In genomic region chr17:48056879-48057278, GRCh38 we compare ENCODE assay signal across 14 cellular contexts. TPM values are rescaled to one million over a fixed set of nuclear protein-coding genes. Genes with fewer than 3 reads are reported as not detected.
DNase-seq lines count a peak whose midpoint lies in the region; FAIRE-seq and TF ChIP-seq lines count a peak whose summit lies in the region.
"Had no signal": no experiment of that assay in that cellular context is flagged by ENCODE, and none has a peak within 500 bp of the region (broad histone marks: within the 10 kb centered on the region; RNA-seq: fewer than 3 reads in every experiment).

No MANE protein-coding gene starts in this region.

- H3K9me3 Mint-ChIP-seq in activated CD4-positive, alpha-beta memory T cell treated with anti-CD3 and anti-CD28 coated beads for 36 hours = no peaks in the 10 kb centered on the region

- no peak for DNase-seq in activated CD4-positive, alpha-beta memory T cell treated with anti-CD3 and anti-CD28 coated beads for 36 hours
- no peak for DNase-seq in kidney
- DNase-seq in NCI-H510A (lab: John Stamatoyannopoulos, UW) = no peak
- no peak for DNase-seq in NCI-H2029 treated with DMSO at 0.1 percent for 48 hours (lab: John Stamatoyannopoulos, UW)
- DNase-seq in NCI-H526 (lab: John Stamatoyannopoulos, UW) = no peak
- DNase-seq: dermis blood vessel endothelial cell, KBM-7, NCI-H2081 treated with DMSO at 0.1 percent for 48 hours, substantia nigra, SW 1271 had no signal

- H3K36me3 Mint-ChIP-seq in activated CD4-positive, alpha-beta memory T cell treated with anti-CD3 and anti-CD28 coated beads for 36 hours = peaks cover 71% of the 10 kb centered on the region

- H3K9me2 ChIP-seq in DOHH2 (replicated peaks; ENCODE audit: control insufficient read depth, low read length) = no peaks in the 10 kb centered on the region

- peaks cover 11% of the 10 kb centered on the region for H4K20me1 ChIP-seq in DOHH2 (ENCODE audit: control insufficient read depth, insufficient read depth, low read depth, low read length)

- H3K27ac ChIP-seq in ACC112 (ENCODE audit: low read depth, low read length) = 0 out of 2 replicates have a peak overlapping the region, but pooled peaks have one; percentile 15
- peak overlapping the region; percentile 72 for H3K27ac ChIP-seq in DOHH2 (ENCODE audit: low read depth, low read length)
- peak overlapping the region; percentile 95 for H3K27ac ChIP-seq in iPS-20b (ENCODE audit: low read length)
- no peak overlapping the region for H3K27ac ChIP-seq in kidney (ENCODE audit: low read depth in 2 of 2, low read length in 2 of 2)

- no peaks in the 10 kb centered on the region for H3K27me3 Mint-ChIP-seq in activated CD4-positive, alpha-beta memory T cell treated with anti-CD3 and anti-CD28 coated beads for 36 hours

- no peaks in the 10 kb centered on the region for H3K27me3 ChIP-seq in ACC112 (ENCODE audit: insufficient read depth, low read length)
- no peaks in the 10 kb centered on the region for H3K27me3 ChIP-seq in DOHH2 (ENCODE audit: control insufficient read depth, low read length)
- H3K27me3 ChIP-seq in iPS-20b (ENCODE audit: insufficient read depth, low read length) = no peaks in the 10 kb centered on the region
- H3K27me3 ChIP-seq: adrenal gland had no signal

- no peak overlapping the region for H3K4me2 ChIP-seq in DOHH2 (ENCODE audit: low read length)

- CTCF ChIA-PET in activated CD4-positive, alpha-beta memory T cell treated with anti-CD3 and anti-CD28 coated beads for 36 hours (lab: Charles Lee) = interaction anchor here (1.7 to 4.3 kb wide), 5 partner anchors 9 to 41 kb away, joined by 3 to 25 read pairs (median 5); partner anchors contain the start of genes COPZ2 and NFE2L1

- H3K79me2 ChIP-seq in ACC112 (ENCODE audit: control insufficient read depth, insufficient read depth, low read length, unreplicated experiment) (peaks cover 46% of the 10 kb centered on the region), DOHH2 (ENCODE audit: control insufficient read depth, low read length) (peaks cover 74% of the 10 kb centered on the region)

- peak overlapping the region; percentile 97; the same call in 1 of the 2 replicates for H3K9ac ChIP-seq in iPS-20b (ENCODE audit: low read depth, low read length)
- no peak overlapping the region for H3K9ac ChIP-seq in kidney (ENCODE audit: low read length in 2 of 2)

- TF ChIP-seq CTCF in DOHH2 (IDR thresholded peaks at IDR 0.05; ENCODE audit: low read depth, low read length, poor library complexity, severe bottlenecking) = no peak
- TF ChIP-seq CTCF in kidney (IDR thresholded peaks at IDR 0.05; ENCODE audit: borderline replicate concordance, extremely low read depth, insufficient read depth) = no peak

- H3K9me3 ChIP-seq in DOHH2 (ENCODE audit: control insufficient read depth, insufficient read depth, low read length) = no peaks in the 10 kb centered on the region
- H3K9me3 ChIP-seq in iPS-20b (ENCODE audit: insufficient read depth, low read depth, low read length) = no peaks in the 10 kb centered on the region
- no peaks in the 10 kb centered on the region for H3K9me3 ChIP-seq in kidney (ENCODE audit: control insufficient read depth in 1 of 2, low read length in 2 of 2)
- H3K9me3 ChIP-seq: adrenal gland had no signal

- no peak overlapping the region for H2AFZ ChIP-seq in ACC112 (ENCODE audit: low read length, unreplicated experiment)

- H3K4me3 Mint-ChIP-seq in activated CD4-positive, alpha-beta memory T cell treated with anti-CD3 and anti-CD28 coated beads for 36 hours = peak overlapping the region; percentile 65

- POLR2A ChIA-PET in activated CD4-positive, alpha-beta memory T cell treated with anti-CD3 and anti-CD28 coated beads for 36 hours (lab: Charles Lee) = interaction anchor here (0.7 to 3.9 kb wide), 2 partner anchors 9 to 51 kb away, joined by 4 to 31 read pairs; partner anchors contain the start of genes NFE2L1 and SNX11

- H3F3A ChIP-seq in DOHH2 (ENCODE audit: control insufficient read depth, insufficient read depth) = no peaks in the 10 kb centered on the region

- peaks cover 48% of the 10 kb centered on the region for H3K4me1 Mint-ChIP-seq in activated CD4-positive, alpha-beta memory T cell treated with anti-CD3 and anti-CD28 coated beads for 36 hours (ENCODE audit: low read depth)

- peak overlapping the region; percentile 99 for H3K27ac Mint-ChIP-seq in activated CD4-positive, alpha-beta memory T cell treated with anti-CD3 and anti-CD28 coated beads for 36 hours

- peaks cover 55% of the 10 kb centered on the region for H3K4me1 ChIP-seq in ACC112 (ENCODE audit: control insufficient read depth, insufficient read depth, low read length, unreplicated experiment)
- H3K4me1 ChIP-seq in DOHH2 (ENCODE audit: control insufficient read depth, low read length) = peaks cover 48% of the 10 kb centered on the region
- H3K4me1 ChIP-seq in iPS-20b (ENCODE audit: insufficient read depth, low read length) = peaks cover 40% of the 10 kb centered on the region
- H3K4me1 ChIP-seq in kidney (ENCODE audit: control insufficient read depth in 1 of 2, insufficient read depth in 1 of 2, low read depth in 1 of 2, low read length in 2 of 2) = peaks cover 30 to 40% of the 10 kb centered on the region in 2 donors

- H3K4me3 ChIP-seq in ACC112 (ENCODE audit: low read depth, low read length) (no peak overlapping the region), DOHH2 (ENCODE audit: low read length) (no peak overlapping the region), iPS-20b (ENCODE audit: low read length) (peak overlapping the region; percentile 82; the same call in 1 of the 2 replicates), kidney (ENCODE audit: low read length in 2 of 2) (no peak overlapping the region)
- H3K4me3 ChIP-seq: adrenal gland had no signal

- no peak for FAIRE-seq in kidney (lab: Jason Lieb, UNC)

- peaks cover 25% of the 10 kb centered on the region; the same call in 1 of the 2 replicates for H3K36me3 ChIP-seq in ACC112 (ENCODE audit: insufficient read depth, low read length)
- H3K36me3 ChIP-seq in DOHH2 (ENCODE audit: control insufficient read depth, low read length) = peaks cover 93% of the 10 kb centered on the region
- H3K36me3 ChIP-seq in iPS-20b (ENCODE audit: insufficient read depth, low read depth, low read length) = peaks cover 69% of the 10 kb centered on the region
- peaks cover 45 to 60% of the 10 kb centered on the region in 2 donors for H3K36me3 ChIP-seq in kidney (ENCODE audit: control insufficient read depth in 1 of 2, insufficient read depth in 2 of 2, low read length in 2 of 2)

- intact Hi-C loops in activated CD4-positive, alpha-beta memory T cell treated with anti-CD3 and anti-CD28 coated beads for 36 hours (cut with micrococcal nuclease) = no loop called here
- intact Hi-C loops in kidney (cut with DNase I) = no loop called here

RNA-seq across cellular contexts. Expression of gene NFE2L1, which starts 8.7 kb away (rescaled TPM):
- 10 to 100 TPM; 82.4 to 84.1 TPM for total RNA-seq in activated CD4-positive, alpha-beta memory T cell treated with anti-CD3 and anti-CD28 coated beads for 36 hours
- total RNA-seq in kidney = 254 TPM
- 146 TPM for polyA plus RNA-seq in kidney (ENCODE audit: insufficient read depth, low read depth, low replicate concordance)

RNA-seq across cellular contexts. Expression of gene COPZ2, which starts 19.3 kb away (rescaled TPM):
- 1 to 10 TPM; 4.9 to 6.2 TPM for total RNA-seq in activated CD4-positive, alpha-beta memory T cell treated with anti-CD3 and anti-CD28 coated beads for 36 hours
- 24.9 TPM for total RNA-seq in kidney
- 38.2 TPM for polyA plus RNA-seq in kidney (ENCODE audit: insufficient read depth, low read depth, low replicate concordance)

RNA-seq across cellular contexts. Expression of gene CBX1, which starts 44.4 kb away (rescaled TPM):
- 10 to 100 TPM; 55.3 to 56.7 TPM for total RNA-seq in activated CD4-positive, alpha-beta memory T cell treated with anti-CD3 and anti-CD28 coated beads for 36 hours
- 40.2 TPM for total RNA-seq in kidney
- 37.8 TPM for polyA plus RNA-seq in kidney (ENCODE audit: insufficient read depth, low read depth, low replicate concordance)

RNA-seq across cellular contexts. Expression of gene SNX11, which starts 50.7 kb away (rescaled TPM):
- total RNA-seq in activated CD4-positive, alpha-beta memory T cell treated with anti-CD3 and anti-CD28 coated beads for 36 hours = 10 to 100 TPM; 19.7 to 21.7 TPM
- 25.3 TPM for total RNA-seq in kidney
- 22.4 TPM for polyA plus RNA-seq in kidney (ENCODE audit: insufficient read depth, low read depth, low replicate concordance)

Comparison
In these comparisons a context has a peak if more than half of its experiments do, and no peak if none do; other contexts are left out.
1. H3K27ac ChIP-seq: peak in ACC112 (single experiment), DOHH2 (single experiment) and iPS-20b (single experiment); none in kidney (0 of 2).